In genomic region chr10:100370976-100371706, GRCh38 we compare ENCODE assay signal across 8 cellular contexts. TPM values are rescaled to one million over a fixed set of nuclear protein-coding genes. Genes with fewer than 3 reads are reported as not detected.
DNase-seq lines count a peak whose midpoint lies in the region; ATAC-seq and TF ChIP-seq lines count a peak whose summit lies in the region.

No MANE protein-coding gene starts in this region.

- peaks cover 10% of the 10 kb centered on the region for H3K4me1 Mint-ChIP-seq in Calu3 (ENCODE audit: low read depth, unreplicated experiment)
- peaks cover 24% of the 10 kb centered on the region for H3K4me1 Mint-ChIP-seq in activated CD8-positive, alpha-beta T cell treated with anti-CD3 and anti-CD28 coated beads for 36 hours (ENCODE audit: low read depth)

- CTCF ChIA-PET in Calu3 (lab: Charles Lee), result interaction anchor here (0.8 to 1.6 kb wide), 3 partner anchors 25 to 150 kb away, joined by 3 to 12 read pairs (median 3); partner anchors contain the start of gene SCD
- CTCF ChIA-PET in activated CD8-positive, alpha-beta T cell treated with anti-CD3 and anti-CD28 coated beads for 36 hours (lab: Charles Lee), result interaction anchor here (0.8 to 2.1 kb wide), 13 partner anchors 22 to 151 kb away, joined by 3 to 14 read pairs (median 5); partner anchors contain the start of gene SCD

- H3K27me3 ChIP-seq in duodenal mucosa (ENCODE audit: control insufficient read depth in 1 of 2, insufficient read depth in 2 of 2, low read length in 2 of 2), result no peaks in the 10 kb centered on the region

- DNase-seq in Calu3 (peak; percentile 90), MV-4-11 (lab: John Stamatoyannopoulos, UW) (peak; percentile 88), lung microvascular endothelial cell (ENCODE audit: low read depth in 2 of 2) (peak; percentile 71 to 73)
- DNase-seq in activated CD8-positive, alpha-beta T cell treated with anti-CD3 and anti-CD28 coated beads for 36 hours, result peak; percentile 80
- peak; percentile 28 to 53 (median 41) for DNase-seq in stimulated activated CD4-positive, alpha-beta T cell treated with anti-CD3 and anti-CD28 coated beads, TNF-alpha, amount 100 ng/mL, for 48 hours (ENCODE audit: low read depth in 3 of 3)

- H3K9ac ChIP-seq in duodenal mucosa (ENCODE audit: low read depth in 1 of 2, low read length in 2 of 2), result peak overlapping the region; percentile 63 to 69

- H3K27me3 Mint-ChIP-seq in Calu3 (ENCODE audit: unreplicated experiment), result no peaks in the 10 kb centered on the region
- H3K27me3 Mint-ChIP-seq in activated CD8-positive, alpha-beta T cell treated with anti-CD3 and anti-CD28 coated beads for 36 hours, result no peaks in the 10 kb centered on the region

- POLR2A ChIA-PET in activated CD8-positive, alpha-beta T cell treated with anti-CD3 and anti-CD28 coated beads for 36 hours (lab: Charles Lee), result interaction anchor here (0.8 to 3.4 kb wide), 10 partner anchors 9 to 139 kb away, joined by 3 to 28 read pairs (median 7); partner anchors contain the start of gene SCD

- TF ChIP-seq CTCF in Calu3 (IDR thresholded peaks at IDR 0.05; ENCODE audit: unreplicated experiment), result no peak
- TF ChIP-seq CTCF in activated CD8-positive, alpha-beta T cell treated with anti-CD3 and anti-CD28 coated beads for 36 hours (IDR thresholded peaks at IDR 0.05), result no peak

- peaks cover 48 to 54% of the 10 kb centered on the region in 2 donors for H3K4me1 ChIP-seq in duodenal mucosa (ENCODE audit: control insufficient read depth in 1 of 2, insufficient read depth in 2 of 2, low read length in 2 of 2)

- H3K27ac ChIP-seq in duodenal mucosa (ENCODE audit: low read depth, low read length), result peak overlapping the region; percentile 88

- peak overlapping the region; percentile 88 for H3K27ac Mint-ChIP-seq in Calu3 (ENCODE audit: unreplicated experiment)
- no peak overlapping the region for H3K27ac Mint-ChIP-seq in activated CD8-positive, alpha-beta T cell treated with anti-CD3 and anti-CD28 coated beads for 36 hours

- BruUV-seq in Calu3 (replicated peaks; lab: Mats Ljungman, UMichigan), result no TSS peak

- H3K36me3 Mint-ChIP-seq in Calu3 (ENCODE audit: insufficient read depth, unreplicated experiment), result peaks cover 11% of the 10 kb centered on the region
- H3K36me3 Mint-ChIP-seq in activated CD8-positive, alpha-beta T cell treated with anti-CD3 and anti-CD28 coated beads for 36 hours (ENCODE audit: low read depth), result peaks cover 5% of the 10 kb centered on the region

- peak overlapping the region; percentile 65 for H3K4me3 Mint-ChIP-seq in Calu3 (ENCODE audit: low read depth, unreplicated experiment)
- H3K4me3 Mint-ChIP-seq in activated CD8-positive, alpha-beta T cell treated with anti-CD3 and anti-CD28 coated beads for 36 hours, result no peak overlapping the region

- no peaks in the 10 kb centered on the region for H3K9me3 Mint-ChIP-seq in Calu3 (ENCODE audit: low read depth, unreplicated experiment)
- no peaks in the 10 kb centered on the region for H3K9me3 Mint-ChIP-seq in activated CD8-positive, alpha-beta T cell treated with anti-CD3 and anti-CD28 coated beads for 36 hours

- intact Hi-C loops in Calu3 (cut with micrococcal nuclease; ENCODE audit: unreplicated experiment), result no loop called here
- intact Hi-C loops in activated CD8-positive, alpha-beta T cell treated with anti-CD3 and anti-CD28 coated beads for 36 hours (cut with micrococcal nuclease), result no loop called here

- no peaks in the 10 kb centered on the region for H3K36me3 ChIP-seq in duodenal mucosa (ENCODE audit: control insufficient read depth in 1 of 2, insufficient read depth in 2 of 2, low read length in 2 of 2)

- no peaks in the 10 kb centered on the region for H3K9me3 ChIP-seq in duodenal mucosa (ENCODE audit: control insufficient read depth in 1 of 2, low read length in 2 of 2)

- peak; percentile 62 for ATAC-seq in activated CD8-positive, alpha-beta T cell treated with anti-CD3 and anti-CD28 coated beads for 36 hours
- no peak for ATAC-seq in HG03565 (IDR thresholded peaks at IDR 0.05; ENCODE audit: unreplicated experiment)
- no peak for ATAC-seq in HG03442 (IDR thresholded peaks at IDR 0.05; ENCODE audit: unreplicated experiment)

- peak overlapping the region; percentile 42 to 47 for H3K4me3 ChIP-seq in duodenal mucosa (ENCODE audit: low read depth in 1 of 2, low read length in 2 of 2)

RNA-seq across cellular contexts. Expression of gene SCD, which starts 24.1 kb away (rescaled TPM):
- total RNA-seq in Calu3 (2022), result 173 and 225 TPM in 2 replicates
- total RNA-seq in activated CD8-positive, alpha-beta T cell treated with anti-CD3 and anti-CD28 coated beads for 36 hours, result 100 to 1,000 TPM; 271 TPM
- total RNA-seq in lung microvascular endothelial cell, result 29.8 and 60.1 TPM in 2 replicates

RNA-seq across cellular contexts. Expression of gene PKD2L1, which starts 41.1 kb away (rescaled TPM):
- total RNA-seq in Calu3 (2022) (not detected in 2 replicates), lung microvascular endothelial cell (not detected in 2 replicates)
- not detected for total RNA-seq in activated CD8-positive, alpha-beta T cell treated with anti-CD3 and anti-CD28 coated beads for 36 hours
